13 cellular contexts compared by ENCODE assay signal in genomic region chr17:49471769-49472168, GRCh38.
"Had no signal": no experiment of that assay in that cellular context is flagged by ENCODE, and none has a peak within 500 bp of the region (broad histone marks: within the 10 kb centered on the region; RNA-seq: fewer than 3 reads in every experiment).

No MANE protein-coding gene starts in this region.

- H3K36me3 ChIP-seq: colonic mucosa had no signal

- ATAC-seq: activated CD4-positive, alpha-beta T cell treated with anti-CD3 and anti-CD28 coated beads for 36 hours; activated naive CD8-positive, alpha-beta T cell treated with anti-CD3 and anti-CD28 coated beads, Interleukin-2, amount 50 U/mL, for 24 hours; activated T-cell treated with anti-CD3 and anti-CD28 coated beads, Interleukin-2, amount 50 U/mL, for 72 hours; naive thymus-derived CD4-positive, alpha-beta T cell; stimulated activated naive CD8-positive, alpha-beta T cell treated with anti-CD3 and anti-CD28 coated beads, Interleukin-15, amount 100 ng/mL, for 72 hours had no signal

- H3K4me3 Mint-ChIP-seq: activated CD4-positive, alpha-beta memory T cell treated with anti-CD3 and anti-CD28 coated beads, Interleukin-2, amount 10 ng/mL, durations not matched to agents 7 days and 5 days; activated CD4-positive, alpha-beta T cell treated with anti-CD3 and anti-CD28 coated beads for 36 hours; activated naive CD8-positive, alpha-beta T cell treated with anti-CD3 and anti-CD28 coated beads, Interleukin-2, amount 50 U/mL, for 24 hours; activated T-cell treated with anti-CD3 and anti-CD28 coated beads, Interleukin-2, amount 50 U/mL, for 72 hours; stimulated activated naive CD8-positive, alpha-beta T cell treated with anti-CD3 and anti-CD28 coated beads, Interleukin-15, amount 100 ng/mL, for 72 hours had no signal

- H3K27me3 ChIP-seq: testis had no signal

- H3K4me1 ChIP-seq: colonic mucosa had no signal

- H3K27ac ChIP-seq: colonic mucosa, testis had no signal

- H3K4me3 ChIP-seq: colonic mucosa, testis had no signal

- H3K4me1 Mint-ChIP-seq: activated CD4-positive, alpha-beta memory T cell treated with anti-CD3 and anti-CD28 coated beads, Interleukin-2, amount 10 ng/mL, durations not matched to agents 7 days and 5 days; activated CD4-positive, alpha-beta T cell treated with anti-CD3 and anti-CD28 coated beads for 36 hours; activated naive CD8-positive, alpha-beta T cell treated with anti-CD3 and anti-CD28 coated beads, Interleukin-2, amount 50 U/mL, for 24 hours had no signal

- H3K27ac Mint-ChIP-seq: activated CD4-positive, alpha-beta memory T cell treated with anti-CD3 and anti-CD28 coated beads, Interleukin-2, amount 10 ng/mL, durations not matched to agents 7 days and 5 days; activated CD4-positive, alpha-beta T cell treated with anti-CD3 and anti-CD28 coated beads for 36 hours; activated naive CD8-positive, alpha-beta T cell treated with anti-CD3 and anti-CD28 coated beads, Interleukin-2, amount 50 U/mL, for 24 hours; activated T-cell treated with anti-CD3 and anti-CD28 coated beads, Interleukin-2, amount 50 U/mL, for 72 hours; naive thymus-derived CD4-positive, alpha-beta T cell; stimulated activated naive CD8-positive, alpha-beta T cell treated with anti-CD3 and anti-CD28 coated beads, Interleukin-15, amount 100 ng/mL, for 72 hours had no signal

- DNase-seq: activated CD4-positive, alpha-beta memory T cell treated with anti-CD3 and anti-CD28 coated beads, Interleukin-2, amount 10 ng/mL, durations not matched to agents 7 days and 5 days; activated CD4-positive, alpha-beta T cell treated with anti-CD3 and anti-CD28 coated beads for 36 hours; activated CD8-positive, alpha-beta memory T cell treated with anti-CD3 and anti-CD28 coated beads, Interleukin-2, amount 50 U/mL, for 4 hours; activated naive CD8-positive, alpha-beta T cell treated with anti-CD3 and anti-CD28 coated beads, Interleukin-2, amount 50 U/mL, for 24 hours; activated T-cell treated with anti-CD3 and anti-CD28 coated beads, Interleukin-2, amount 50 U/mL, for 72 hours; colonic mucosa; effector CD4-positive, alpha-beta T cell; naive thymus-derived CD4-positive, alpha-beta T cell; stimulated activated CD4-positive, alpha-beta T cell treated with anti-CD3 and anti-CD28 coated beads, Interleukin-15, amount 100 ng/mL, for 24 hours; stimulated activated CD4-positive, alpha-beta T cell treated with anti-CD3 and anti-CD28 coated beads, Interleukin-4, amount 100 ng/mL, for 24 hours; stimulated activated naive CD8-positive, alpha-beta T cell treated with anti-CD3 and anti-CD28 coated beads, Interleukin-15, amount 100 ng/mL, for 72 hours; T1000; testis had no signal

- H3K9me3 ChIP-seq: colonic mucosa, testis had no signal
